ENCODE assay signal across 20 cellular contexts in the genomic region with DNA sequence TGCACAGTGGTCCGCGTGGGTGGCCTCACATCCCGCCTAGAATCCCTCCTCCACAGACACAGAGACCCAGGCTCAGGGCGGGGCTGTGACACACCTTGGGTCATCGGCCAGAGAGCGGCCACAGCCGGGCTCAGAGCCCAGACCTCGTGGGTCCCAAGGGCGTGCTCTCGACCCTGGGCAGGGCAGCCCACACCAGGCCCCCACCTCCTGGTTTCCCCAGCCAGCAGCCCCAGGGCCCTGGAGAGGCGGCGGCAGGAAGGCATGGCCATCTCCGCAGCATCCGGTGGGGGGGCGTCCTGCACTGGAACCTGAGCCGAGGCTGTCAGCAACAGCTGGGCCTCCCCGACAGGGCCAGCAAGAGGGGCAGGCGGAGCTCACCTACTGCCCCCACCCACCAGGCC. TPM values are rescaled to one million over a fixed set of nuclear protein-coding genes. Genes with fewer than 3 reads are reported as not detected.
DNase-seq lines count a peak whose midpoint lies in the region; ATAC-seq and TF ChIP-seq lines count a peak whose summit lies in the region.
"Had no signal": no experiment of that assay in that cellular context is flagged by ENCODE, and none has a peak within 500 bp of the region (broad histone marks: within the 10 kb centered on the region; RNA-seq: fewer than 3 reads in every experiment).

No MANE protein-coding gene starts in this region.

- H3K4me1 ChIP-seq in BLaER1 (peaks cover 84% of the 10 kb centered on the region), osteoblast (ENCODE audit: insufficient read depth, low read length) (no peaks in the 10 kb centered on the region), PC-9 (replicated peaks; ENCODE audit: insufficient read depth) (no peaks in the 10 kb centered on the region)
- H3K4me1 ChIP-seq: thyroid gland had no signal

- H3K9me3 ChIP-seq in BLaER1 (no peaks in the 10 kb centered on the region), osteoblast (ENCODE audit: low read depth, low read length) (no peaks in the 10 kb centered on the region), PC-9 (ENCODE audit: insufficient read depth, low read depth) (no peaks in the 10 kb centered on the region)
- H3K9me3 ChIP-seq: thyroid gland had no signal

- no peaks in the 10 kb centered on the region for H3F3A ChIP-seq in PC-9 (ENCODE audit: insufficient read depth, low read depth)

- no peak overlapping the region for H3K27ac Mint-ChIP-seq in activated CD8-positive, alpha-beta memory T cell treated with anti-CD3 and anti-CD28 coated beads, Interleukin-2, amount 10 ng/mL, durations not matched to agents 7 days and 5 days
- H3K27ac Mint-ChIP-seq in activated CD4-positive, alpha-beta T cell treated with anti-CD3 and anti-CD28 coated beads, Interleukin-2, amount 10 ng/mL, durations not matched to agents 24 days and 14 days = no peak overlapping the region
- H3K27ac Mint-ChIP-seq: activated naive CD4-positive, alpha-beta T cell treated with anti-CD3 and anti-CD28 coated beads, Interleukin-2, amount 50 U/mL, for 72 hours; CD4-positive, CD25-positive, alpha-beta regulatory T cell; naive thymus-derived CD8-positive, alpha-beta T cell; progenitor cell of endocrine pancreas; stimulated activated memory B cell treated with anti-CD40 and anti-IgM and Interleukin-4, amounts not matched to agents 10 μg/mL and 1 μg/mL and 100 μg/mL, for 72 hours; T-cell had no signal

- intact Hi-C loops in left cardiac atrium (cut with DNase I) (no loop called here), PC-9 (cut with micrococcal nuclease; ENCODE audit: unreplicated experiment) (no loop called here)
- intact Hi-C loops in activated CD4-positive, alpha-beta T cell treated with anti-CD3 and anti-CD28 coated beads, Interleukin-2, amount 10 ng/mL, durations not matched to agents 24 days and 14 days (cut with micrococcal nuclease) = no loop called here

- no peak for DNase-seq in RWPE1 (ENCODE audit: low spot score)
- peak; percentile 67 for DNase-seq in left cardiac atrium
- peak; percentile 92 for DNase-seq in osteoblast (ENCODE audit: insufficient read length, low spot score, missing footprints)
- DNase-seq in PC-9 = no peak
- no peak for DNase-seq in NOMO-1 treated with DMSO at 0.1 percent for 48 hours (lab: John Stamatoyannopoulos, UW; ENCODE audit: unreplicated experiment)
- no peak for DNase-seq in activated CD8-positive, alpha-beta memory T cell treated with anti-CD3 and anti-CD28 coated beads, Interleukin-2, amount 10 ng/mL, durations not matched to agents 7 days and 5 days
- DNase-seq in activated CD4-positive, alpha-beta T cell treated with anti-CD3 and anti-CD28 coated beads, Interleukin-2, amount 10 ng/mL, durations not matched to agents 24 days and 14 days = no peak
- DNase-seq: activated CD4-positive, alpha-beta T cell treated with anti-CD3 and anti-CD28 coated beads, Interleukin-2, amount 50 U/mL, for 4 hours; activated T-cell treated with anti-CD3 and anti-CD28 coated beads, Interleukin-2, amount 50 U/mL, for 1 hour; CD4-positive, CD25-positive, alpha-beta regulatory T cell; cortex of kidney; mesenchymal stem cell; T-cell; thyroid gland had no signal

- H3K9me3 Mint-ChIP-seq in activated CD8-positive, alpha-beta memory T cell treated with anti-CD3 and anti-CD28 coated beads, Interleukin-2, amount 10 ng/mL, durations not matched to agents 7 days and 5 days (ENCODE audit: low read depth) = no peaks in the 10 kb centered on the region
- no peaks in the 10 kb centered on the region for H3K9me3 Mint-ChIP-seq in activated CD4-positive, alpha-beta T cell treated with anti-CD3 and anti-CD28 coated beads, Interleukin-2, amount 10 ng/mL, durations not matched to agents 24 days and 14 days
- H3K9me3 Mint-ChIP-seq: activated naive CD4-positive, alpha-beta T cell treated with anti-CD3 and anti-CD28 coated beads, Interleukin-2, amount 50 U/mL, for 72 hours; brain; naive thymus-derived CD8-positive, alpha-beta T cell; T-cell had no signal

- POLR2A ChIA-PET in RWPE1 (lab: Yijun Ruan, JAX; ENCODE audit: low non-redundant PET) = no interaction called here
- POLR2A ChIA-PET in PC-9 (lab: Charles Lee; ENCODE audit: unreplicated experiment) = no interaction called here

- H3K4me3 Mint-ChIP-seq in activated CD8-positive, alpha-beta memory T cell treated with anti-CD3 and anti-CD28 coated beads, Interleukin-2, amount 10 ng/mL, durations not matched to agents 7 days and 5 days = no peak overlapping the region
- H3K4me3 Mint-ChIP-seq in activated CD4-positive, alpha-beta T cell treated with anti-CD3 and anti-CD28 coated beads, Interleukin-2, amount 10 ng/mL, durations not matched to agents 24 days and 14 days = no peak overlapping the region
- H3K4me3 Mint-ChIP-seq: brain; CD4-positive, CD25-positive, alpha-beta regulatory T cell; naive thymus-derived CD8-positive, alpha-beta T cell; stimulated activated memory B cell treated with anti-CD40 and anti-IgM and Interleukin-4, amounts not matched to agents 10 μg/mL and 1 μg/mL and 100 μg/mL, for 72 hours; T-cell had no signal

- H3K36me3 Mint-ChIP-seq in activated CD8-positive, alpha-beta memory T cell treated with anti-CD3 and anti-CD28 coated beads, Interleukin-2, amount 10 ng/mL, durations not matched to agents 7 days and 5 days = no peaks in the 10 kb centered on the region
- H3K36me3 Mint-ChIP-seq in activated CD4-positive, alpha-beta T cell treated with anti-CD3 and anti-CD28 coated beads, Interleukin-2, amount 10 ng/mL, durations not matched to agents 24 days and 14 days (ENCODE audit: low read depth) = no peaks in the 10 kb centered on the region
- H3K36me3 Mint-ChIP-seq: activated naive CD4-positive, alpha-beta T cell treated with anti-CD3 and anti-CD28 coated beads, Interleukin-2, amount 50 U/mL, for 72 hours; CD4-positive, CD25-positive, alpha-beta regulatory T cell; stimulated activated memory B cell treated with anti-CD40 and anti-IgM and Interleukin-4, amounts not matched to agents 10 μg/mL and 1 μg/mL and 100 μg/mL, for 72 hours; T-cell had no signal

- H3K27ac ChIP-seq in BLaER1 = peak overlapping the region; percentile 66; the same call in 1 of the 2 replicates
- H3K27ac ChIP-seq in RWPE1 = peak overlapping the region; percentile 32
- no peak overlapping the region for H3K27ac ChIP-seq in osteoblast (ENCODE audit: low read depth, low read length)
- H3K27ac ChIP-seq in PC-9 = no peak overlapping the region

- no peaks in the 10 kb centered on the region for H3K27me3 Mint-ChIP-seq in activated CD8-positive, alpha-beta memory T cell treated with anti-CD3 and anti-CD28 coated beads, Interleukin-2, amount 10 ng/mL, durations not matched to agents 7 days and 5 days
- H3K27me3 Mint-ChIP-seq in activated CD4-positive, alpha-beta T cell treated with anti-CD3 and anti-CD28 coated beads, Interleukin-2, amount 10 ng/mL, durations not matched to agents 24 days and 14 days = no peaks in the 10 kb centered on the region
- H3K27me3 Mint-ChIP-seq: brain; CD4-positive, CD25-positive, alpha-beta regulatory T cell; progenitor cell of endocrine pancreas; T-cell had no signal

- H3K9ac ChIP-seq in BLaER1 = 0 out of 2 replicates have a peak overlapping the region, but pooled peaks have one; percentile 11

- H3K4me3 ChIP-seq in BLaER1 = no peak overlapping the region
- no peak overlapping the region for H3K4me3 ChIP-seq in osteoblast (ENCODE audit: insufficient read depth, low read length)
- no peak overlapping the region for H3K4me3 ChIP-seq in PC-9
- H3K4me3 ChIP-seq: thyroid gland had no signal

- H4K20me1 ChIP-seq in BLaER1 (peaks cover 81% of the 10 kb centered on the region), osteoblast (ENCODE audit: insufficient read depth, low read length) (no peaks in the 10 kb centered on the region), PC-9 (ENCODE audit: insufficient read depth) (peaks cover 6% of the 10 kb centered on the region; the same call in 1 of the 2 replicates)

- H3K27me3 ChIP-seq in BLaER1 (no peaks in the 10 kb centered on the region), osteoblast (ENCODE audit: insufficient read depth, low read length) (no peaks in the 10 kb centered on the region), PC-9 (ENCODE audit: insufficient read depth, low read depth) (no peaks in the 10 kb centered on the region)
- H3K27me3 ChIP-seq: thyroid gland had no signal

- H3K79me2 ChIP-seq in osteoblast (ENCODE audit: insufficient read depth, low read length) (no peaks in the 10 kb centered on the region), PC-9 (ENCODE audit: low read depth) (no peaks in the 10 kb centered on the region)

- TF ChIP-seq CTCF in RWPE1 (conservative IDR thresholded peaks at IDR 0.05; ENCODE audit: low read depth) = no peak
- TF ChIP-seq CTCF in osteoblast (IDR thresholded peaks at IDR 0.05; ENCODE audit: extremely low read depth, low read depth, low read length) = no peak
- no peak for TF ChIP-seq CTCF in PC-9 (conservative IDR thresholded peaks at IDR 0.05)

- peak; percentile 48 to 60 for ATAC-seq in left cardiac atrium
- ATAC-seq in activated CD8-positive, alpha-beta memory T cell treated with anti-CD3 and anti-CD28 coated beads, Interleukin-2, amount 10 ng/mL, durations not matched to agents 7 days and 5 days = no peak
- ATAC-seq: activated naive CD4-positive, alpha-beta T cell treated with anti-CD3 and anti-CD28 coated beads, Interleukin-2, amount 50 U/mL, for 72 hours; naive thymus-derived CD8-positive, alpha-beta T cell; stimulated activated memory B cell treated with anti-CD40 and anti-IgM and Interleukin-4, amounts not matched to agents 10 μg/mL and 1 μg/mL and 100 μg/mL, for 72 hours had no signal

- H3K9me2 ChIP-seq in PC-9 (ENCODE audit: insufficient read depth) = no peaks in the 10 kb centered on the region

- BruUV-seq in PC-9 (replicated peaks; lab: Mats Ljungman, UMichigan) = no TSS peak

- CTCF ChIA-PET in RWPE1 (lab: Yijun Ruan, JAX) = interaction anchor here (0.7 to 1.0 kb wide), 2 partner anchors 63 kb away, joined by 3 to 4 read pairs; no protein-coding TSS in a partner anchor
- CTCF ChIA-PET in PC-9 (lab: Charles Lee) = no interaction called here
- CTCF ChIA-PET in activated CD8-positive, alpha-beta memory T cell treated with anti-CD3 and anti-CD28 coated beads, Interleukin-2, amount 10 ng/mL, durations not matched to agents 7 days and 5 days (lab: Charles Lee) = no interaction called here

- peak overlapping the region; percentile 86 for H3K4me2 ChIP-seq in BLaER1
- no peak overlapping the region for H3K4me2 ChIP-seq in osteoblast (ENCODE audit: insufficient read depth, low read length)
- H3K4me2 ChIP-seq in PC-9 = no peak overlapping the region

- no peaks in the 10 kb centered on the region for H3K4me1 Mint-ChIP-seq in activated CD8-positive, alpha-beta memory T cell treated with anti-CD3 and anti-CD28 coated beads, Interleukin-2, amount 10 ng/mL, durations not matched to agents 7 days and 5 days
- no peaks in the 10 kb centered on the region for H3K4me1 Mint-ChIP-seq in activated CD4-positive, alpha-beta T cell treated with anti-CD3 and anti-CD28 coated beads, Interleukin-2, amount 10 ng/mL, durations not matched to agents 24 days and 14 days
- H3K4me1 Mint-ChIP-seq: brain; CD4-positive, CD25-positive, alpha-beta regulatory T cell; stimulated activated memory B cell treated with anti-CD40 and anti-IgM and Interleukin-4, amounts not matched to agents 10 μg/mL and 1 μg/mL and 100 μg/mL, for 72 hours; T-cell had no signal

- H2AFZ ChIP-seq in osteoblast (ENCODE audit: low read length) = no peak overlapping the region
- H2AFZ ChIP-seq in PC-9 = no peak overlapping the region

- H3K36me3 ChIP-seq in BLaER1 (peaks cover 81% of the 10 kb centered on the region), osteoblast (ENCODE audit: insufficient read depth, low read length) (no peaks in the 10 kb centered on the region), PC-9 (ENCODE audit: low read depth) (no peaks in the 10 kb centered on the region)
- H3K36me3 ChIP-seq: thyroid gland had no signal

RNA-seq across cellular contexts. Expression of a gene that starts 15.2 kb away (rescaled TPM):
- total RNA-seq in left cardiac atrium (10 to 100 TPM; 22.4 to 25.5 TPM), osteoblast (1.8 and 3.3 TPM in 2 replicates), PC-9 (2021) (17.8 and 20.5 TPM in 2 replicates)
- 1 to 10 TPM in 1 of 2 experiments, under 1 TPM in 1; 0.76 to 3.2 TPM for total RNA-seq in activated CD8-positive, alpha-beta memory T cell treated with anti-CD3 and anti-CD28 coated beads, Interleukin-2, amount 10 ng/mL, durations not matched to agents 7 days and 5 days
- total RNA-seq in activated CD4-positive, alpha-beta T cell treated with anti-CD3 and anti-CD28 coated beads, Interleukin-2, amount 10 ng/mL, durations not matched to agents 24 days and 14 days = 9.7 and 11.2 TPM in 2 replicates

RNA-seq across cellular contexts. Expression of a gene that starts 27.8 kb away (rescaled TPM):
- 10 to 100 TPM; 25.9 to 29.1 TPM for total RNA-seq in left cardiac atrium
- 13.6 and 15.9 TPM in 2 replicates for total RNA-seq in osteoblast
- 37.0 and 47.9 TPM in 2 replicates for total RNA-seq in PC-9 (2021)
- total RNA-seq in activated CD8-positive, alpha-beta memory T cell treated with anti-CD3 and anti-CD28 coated beads, Interleukin-2, amount 10 ng/mL, durations not matched to agents 7 days and 5 days = 10 to 100 TPM; 16.2 to 20.9 TPM
- total RNA-seq in activated CD4-positive, alpha-beta T cell treated with anti-CD3 and anti-CD28 coated beads, Interleukin-2, amount 10 ng/mL, durations not matched to agents 24 days and 14 days = 8.3 and 9.1 TPM in 2 replicates

Comparison
In these comparisons a context has a peak if more than half of its experiments do, and no peak if none do; other contexts are left out.
1. H3K27ac ChIP-seq: peak in BLaER1 (single experiment) and RWPE1 (single experiment); none in osteoblast (single experiment) and PC-9 (single experiment).
2. DNase-seq: peak in left cardiac atrium (single experiment) and osteoblast (single experiment); none in RWPE1 (single experiment), PC-9 (0 of 2), NOMO-1 treated with DMSO at 0.1 percent for 48 hours (single experiment), activated CD8-positive, alpha-beta memory T cell treated with anti-CD3 and anti-CD28 coated beads, Interleukin-2, amount 10 ng/mL, durations not matched to agents 7 days and 5 days (single experiment) and activated CD4-positive, alpha-beta T cell treated with anti-CD3 and anti-CD28 coated beads, Interleukin-2, amount 10 ng/mL, durations not matched to agents 24 days and 14 days (single experiment).